In genomic region chr18:62714671-62715438, GRCh38 we compare ENCODE assay signal across 8 cellular contexts.
DNase-seq lines count a peak whose midpoint lies in the region; ATAC-seq and TF ChIP-seq lines count a peak whose summit lies in the region.

No MANE protein-coding gene starts in this region.

- H3K27me3 Mint-ChIP-seq in activated naive CD4-positive, alpha-beta T cell treated with anti-CD3 and anti-CD28 coated beads, Interleukin-2, amount 50 U/mL, for 24 hours = no peaks in the 10 kb centered on the region

- no peaks in the 10 kb centered on the region for H3K36me3 Mint-ChIP-seq in activated naive CD4-positive, alpha-beta T cell treated with anti-CD3 and anti-CD28 coated beads, Interleukin-2, amount 50 U/mL, for 24 hours

- no peaks in the 10 kb centered on the region for H3K27me3 ChIP-seq in neutrophil

- TF ChIP-seq CTCF in NB4 (IDR thresholded peaks at IDR 0.05; ENCODE audit: low read depth, low read length) = peak; percentile 59
- peak; percentile 81 for TF ChIP-seq CTCF in neutrophil (IDR thresholded peaks at IDR 0.05)

- H3K4me3 ChIP-seq in GM08714 (ENCODE audit: low read length) = peak overlapping the region; percentile 99; the same call in 1 of the 2 replicates
- H3K4me3 ChIP-seq in NB4 (ENCODE audit: low read depth, low read length) = peak overlapping the region; percentile 43
- H3K4me3 ChIP-seq in SK-N-MC = peak overlapping the region; percentile 79
- peak overlapping the region; percentile 80 to 90 for H3K4me3 ChIP-seq in neutrophil (ENCODE audit: low read depth in 1 of 2, low read length in 1 of 2)

- ATAC-seq in HG02571 (IDR thresholded peaks at IDR 0.05; ENCODE audit: unreplicated experiment) = peak; percentile 74

- DNase-seq in NB4 (ENCODE audit: low read depth) (peak; percentile 100), SK-N-MC (ENCODE audit: low read depth, low spot score) (peak; percentile 92), germinal center (ENCODE audit: low spot score) (peak; percentile 93), substantia nigra (lab: John Stamatoyannopoulos, UW) (peak; percentile 93 to 100 (median 100))

- no peaks in the 10 kb centered on the region for H3K36me3 ChIP-seq in SK-N-MC (ENCODE audit: insufficient read depth, low read length)
- H3K36me3 ChIP-seq in neutrophil = no peaks in the 10 kb centered on the region

- no peak for TF ChIP-seq POLR2A in NB4 (IDR thresholded peaks at IDR 0.05; ENCODE audit: extremely low read depth, insufficient read length)

- peak overlapping the region; percentile 59 for H3K9ac ChIP-seq in SK-N-MC (ENCODE audit: insufficient read length)

- peaks cover 22 to 25% of the 10 kb centered on the region in 2 experiments for H3K4me1 ChIP-seq in neutrophil (ENCODE audit: control insufficient read depth in 1 of 2, insufficient read depth in 1 of 2, low read depth in 1 of 2, low read length in 1 of 2)

- no peaks in the 10 kb centered on the region for H3K9me3 Mint-ChIP-seq in activated naive CD4-positive, alpha-beta T cell treated with anti-CD3 and anti-CD28 coated beads, Interleukin-2, amount 50 U/mL, for 24 hours

- H3K27ac Mint-ChIP-seq in activated naive CD4-positive, alpha-beta T cell treated with anti-CD3 and anti-CD28 coated beads, Interleukin-2, amount 50 U/mL, for 24 hours = peak overlapping the region; percentile 93

- peaks cover 29% of the 10 kb centered on the region for H3K4me1 Mint-ChIP-seq in activated naive CD4-positive, alpha-beta T cell treated with anti-CD3 and anti-CD28 coated beads, Interleukin-2, amount 50 U/mL, for 24 hours

- H3K4me3 Mint-ChIP-seq in activated naive CD4-positive, alpha-beta T cell treated with anti-CD3 and anti-CD28 coated beads, Interleukin-2, amount 50 U/mL, for 24 hours = peak overlapping the region; percentile 86

- H3K9me3 ChIP-seq in SK-N-MC (ENCODE audit: low read depth, low read length) (no peaks in the 10 kb centered on the region), neutrophil (no peaks in the 10 kb centered on the region)

- H3K27ac ChIP-seq in SK-N-MC (no peak overlapping the region), neutrophil (peak overlapping the region; percentile 95), substantia nigra (ENCODE audit: low read depth, low read length, poor library complexity, severe bottlenecking) (peak overlapping the region; percentile 71)

Comparison
In these comparisons a context has a peak if more than half of its experiments do, and no peak if none do; other contexts are left out.
1. H3K4me3 ChIP-seq: peak in every context shown above with its lines; median percentile 99 in GM08714; 85 in neutrophil; 79 in SK-N-MC; 43 in NB4.